Comparison of ENCODE assay signal across 14 cellular contexts in genomic region chr9:16640649-16641048, GRCh38.
DNase-seq lines count a peak whose midpoint lies in the region; ATAC-seq and TF ChIP-seq lines count a peak whose summit lies in the region.
"Had no signal": no experiment of that assay in that cellular context is flagged by ENCODE, and none has a peak within 500 bp of the region (broad histone marks: within the 10 kb centered on the region; RNA-seq: fewer than 3 reads in every experiment).

No MANE protein-coding gene starts in this region.

- TF ChIP-seq CTCF in PC-3 (conservative IDR thresholded peaks at IDR 0.05; ENCODE audit: low read depth, low read length): peak; percentile 43
- TF ChIP-seq CTCF in epithelial cell of proximal tubule (conservative IDR thresholded peaks at IDR 0.05; ENCODE audit: low read depth, low read length): peak; percentile 63
- TF ChIP-seq CTCF in neural progenitor cell (IDR thresholded peaks at IDR 0.05): peak; percentile 49

- intact Hi-C loops in PC-3 (cut with micrococcal nuclease) (no loop called here), left ventricle myocardium superior (cut with micrococcal nuclease) (no loop called here)

- CTCF ChIA-PET in PC-3 (lab: Charles Lee): no interaction called here

- no peak overlapping the region for H3K27ac Mint-ChIP-seq in neural progenitor cell
- H3K27ac Mint-ChIP-seq: activated CD8-positive, alpha-beta T cell treated with anti-CD3 and anti-CD28 coated beads, Interleukin-2, amount 10 ng/mL, durations not matched to agents 7 days and 5 days; stimulated activated naive CD8-positive, alpha-beta T cell treated with anti-CD3 and anti-CD28 coated beads, Interleukin-15, amount 100 ng/mL, for 72 hours had no signal

- no peaks in the 10 kb centered on the region for H4K20me1 ChIP-seq in PC-3 (ENCODE audit: low read length)
- no peaks in the 10 kb centered on the region for H4K20me1 ChIP-seq in neural progenitor cell (ENCODE audit: low read depth)
- H4K20me1 ChIP-seq: BLaER1 treated with 17β-estradiol and CSF1 and Interleukin-3, amounts not matched to agents 10 nM and 100 nM had no signal

- H3K27me3 ChIP-seq in PC-3 (ENCODE audit: low read length): no peaks in the 10 kb centered on the region
- no peaks in the 10 kb centered on the region for H3K27me3 ChIP-seq in neural progenitor cell
- H3K27me3 ChIP-seq: BLaER1 treated with 17β-estradiol and CSF1 and Interleukin-3, amounts not matched to agents 10 nM and 100 nM had no signal

- 0 out of 2 replicates have a peak, but pooled peaks have one; percentile 31 for ATAC-seq in PC-3
- ATAC-seq in GM18868 (IDR thresholded peaks at IDR 0.05; ENCODE audit: unreplicated experiment): no peak
- ATAC-seq in left ventricle myocardium superior: no peak
- ATAC-seq: activated CD8-positive, alpha-beta T cell treated with anti-CD3 and anti-CD28 coated beads, Interleukin-2, amount 10 ng/mL, durations not matched to agents 7 days and 5 days; right cardiac atrium; stimulated activated naive CD8-positive, alpha-beta T cell treated with anti-CD3 and anti-CD28 coated beads, Interleukin-15, amount 100 ng/mL, for 72 hours had no signal

- H2AFZ ChIP-seq in PC-3 (ENCODE audit: low read length) (no peak overlapping the region), neural progenitor cell (replicated peaks) (peak overlapping the region; percentile 67)

- H3K9me3 ChIP-seq in PC-3 (ENCODE audit: low read length): no peaks in the 10 kb centered on the region
- no peaks in the 10 kb centered on the region for H3K9me3 ChIP-seq in neural progenitor cell (ENCODE audit: low read depth)

- H3K4me3 Mint-ChIP-seq in neural progenitor cell: no peak overlapping the region
- H3K4me3 Mint-ChIP-seq: activated CD8-positive, alpha-beta T cell treated with anti-CD3 and anti-CD28 coated beads, Interleukin-2, amount 10 ng/mL, durations not matched to agents 7 days and 5 days; stimulated activated naive CD8-positive, alpha-beta T cell treated with anti-CD3 and anti-CD28 coated beads, Interleukin-15, amount 100 ng/mL, for 72 hours had no signal

- no peak overlapping the region for H3K9ac ChIP-seq in PC-3 (ENCODE audit: low read length)
- H3K9ac ChIP-seq in neural progenitor cell: no peak overlapping the region
- H3K9ac ChIP-seq: BLaER1 treated with 17β-estradiol and CSF1 and Interleukin-3, amounts not matched to agents 10 nM and 100 nM had no signal

- no peaks in the 10 kb centered on the region for H3K9me3 Mint-ChIP-seq in neural progenitor cell
- H3K9me3 Mint-ChIP-seq: stimulated activated naive CD8-positive, alpha-beta T cell treated with anti-CD3 and anti-CD28 coated beads, Interleukin-15, amount 100 ng/mL, for 72 hours had no signal

- no peaks in the 10 kb centered on the region for H3K4me1 ChIP-seq in PC-3 (ENCODE audit: insufficient read depth, low read length)
- no peaks in the 10 kb centered on the region for H3K4me1 ChIP-seq in neural progenitor cell

- no peaks in the 10 kb centered on the region for H3K4me1 Mint-ChIP-seq in neural progenitor cell
- H3K4me1 Mint-ChIP-seq: stimulated activated naive CD8-positive, alpha-beta T cell treated with anti-CD3 and anti-CD28 coated beads, Interleukin-15, amount 100 ng/mL, for 72 hours had no signal

- no peak overlapping the region for H3K27ac ChIP-seq in PC-3 (ENCODE audit: low read length)
- H3K27ac ChIP-seq in neural progenitor cell: no peak overlapping the region
- H3K27ac ChIP-seq: BLaER1 treated with 17β-estradiol and CSF1 and Interleukin-3, amounts not matched to agents 10 nM and 100 nM had no signal

- H3F3A ChIP-seq in PC-3 (ENCODE audit: low read length, unreplicated experiment) (no peaks in the 10 kb centered on the region), neural progenitor cell (ENCODE audit: low read depth) (no peaks in the 10 kb centered on the region)

- no peaks in the 10 kb centered on the region for H3K36me3 Mint-ChIP-seq in neural progenitor cell

- H3K79me2 ChIP-seq in PC-3 (ENCODE audit: low read length) (peaks cover 4% of the 10 kb centered on the region; the same call in 1 of the 2 replicates), neural progenitor cell (ENCODE audit: low read depth) (no peaks in the 10 kb centered on the region)

- H3K9me2 ChIP-seq in PC-3 (replicated peaks; ENCODE audit: low read length): no peaks in the 10 kb centered on the region

- H3K4me2 ChIP-seq in PC-3 (ENCODE audit: low read length) (no peak overlapping the region), neural progenitor cell (no peak overlapping the region)
- H3K4me2 ChIP-seq: BLaER1 treated with 17β-estradiol and CSF1 and Interleukin-3, amounts not matched to agents 10 nM and 100 nM had no signal

- peaks cover 4% of the 10 kb centered on the region for H3K27me3 Mint-ChIP-seq in neural progenitor cell (ENCODE audit: insufficient read depth, low read depth)
- H3K27me3 Mint-ChIP-seq: stimulated activated naive CD8-positive, alpha-beta T cell treated with anti-CD3 and anti-CD28 coated beads, Interleukin-15, amount 100 ng/mL, for 72 hours had no signal

- no TSS peak for BruUV-seq in PC-3 (replicated peaks; lab: Mats Ljungman, UMichigan)

- POLR2A ChIA-PET in PC-3 (lab: Charles Lee; ENCODE audit: unreplicated experiment): no interaction called here

- H3K4me3 ChIP-seq in PC-3 (ENCODE audit: low read length) (no peak overlapping the region), epithelial cell of proximal tubule (ENCODE audit: low read depth, low read length) (no peak overlapping the region), neural progenitor cell (no peak overlapping the region)
- H3K4me3 ChIP-seq: BLaER1 treated with 17β-estradiol and CSF1 and Interleukin-3, amounts not matched to agents 10 nM and 100 nM had no signal

- DNase-seq in EL (peak; percentile 8), PC-3 (peak; percentile 6), epithelial cell of proximal tubule (ENCODE audit: low read depth) (no peak), neural progenitor cell (ENCODE audit: low spot score) (peak; percentile 45), kidney tubule cell (ENCODE audit: low spot score) (no peak), left ventricle myocardium superior (no peak)
- no peak for DNase-seq in stimulated activated CD4-positive, alpha-beta T cell treated with anti-CD3 and anti-CD28 coated beads, Interleukin-2, amount 100 ng/mL, for 24 hours
- DNase-seq: activated CD8-positive, alpha-beta T cell treated with anti-CD3 and anti-CD28 coated beads, Interleukin-2, amount 10 ng/mL, durations not matched to agents 7 days and 5 days; activated gamma-delta T cell; NCI-H2081 treated with DMSO at 0.1 percent for 48 hours; right cardiac atrium; stimulated activated naive CD8-positive, alpha-beta T cell treated with anti-CD3 and anti-CD28 coated beads, Interleukin-15, amount 100 ng/mL, for 72 hours had no signal

- no peaks in the 10 kb centered on the region for H3K36me3 ChIP-seq in PC-3 (ENCODE audit: low read depth, low read length)
- H3K36me3 ChIP-seq in neural progenitor cell: no peaks in the 10 kb centered on the region
- H3K36me3 ChIP-seq: BLaER1 treated with 17β-estradiol and CSF1 and Interleukin-3, amounts not matched to agents 10 nM and 100 nM had no signal

Comparison
In these comparisons a context has a peak if more than half of its experiments do, and no peak if none do; other contexts are left out.
1. DNase-seq: peak in EL (single experiment), PC-3 (single experiment) and neural progenitor cell (single experiment); none in epithelial cell of proximal tubule (single experiment), kidney tubule cell (single experiment), stimulated activated CD4-positive, alpha-beta T cell treated with anti-CD3 and anti-CD28 coated beads, Interleukin-2, amount 100 ng/mL, for 24 hours (0 of 2) and left ventricle myocardium superior (single experiment).
2. Peak in every context shown above with its lines, with median percentiles within 50 percentile points of each other: CTCF ChIP-seq.